In genomic region chr11:10604340-10604748, GRCh38 we compare ENCODE assay signal across 12 cellular contexts. TPM values are rescaled to one million over a fixed set of nuclear protein-coding genes. Genes with fewer than 3 reads are reported as not detected.
DNase-seq lines count a peak whose midpoint lies in the region; ATAC-seq and TF ChIP-seq lines count a peak whose summit lies in the region.
"Had no signal": no experiment of that assay in that cellular context is flagged by ENCODE, and none has a peak within 500 bp of the region (broad histone marks: within the 10 kb centered on the region; RNA-seq: fewer than 3 reads in every experiment).

No MANE protein-coding gene starts in this region.

- H3K27ac ChIP-seq in SK-N-MC (peak overlapping the region; percentile 100), ovary (peak overlapping the region; percentile 32 to 68)

- peaks cover 13% of the 10 kb centered on the region for H3K27me3 Mint-ChIP-seq in activated T-cell treated with anti-CD3 and anti-CD28 coated beads, Interleukin-2, amount 50 U/mL, for 72 hours (ENCODE audit: low read depth)

- TF ChIP-seq EP300 in ovary (IDR thresholded peaks at IDR 0.05) = no peak

- no peaks in the 10 kb centered on the region for H3K36me3 Mint-ChIP-seq in activated T-cell treated with anti-CD3 and anti-CD28 coated beads, Interleukin-2, amount 50 U/mL, for 72 hours (ENCODE audit: insufficient read depth in 2 of 2)

- TF ChIP-seq CTCF in fibroblast of villous mesenchyme (IDR thresholded peaks at IDR 0.05; ENCODE audit: insufficient read depth, low read depth, low read length) (no peak), ovary (IDR thresholded peaks at IDR 0.05) (no peak)

- no peaks in the 10 kb centered on the region for H3K9me3 ChIP-seq in SK-N-MC (ENCODE audit: low read depth, low read length)
- H3K9me3 ChIP-seq in ovary = no peaks in the 10 kb centered on the region
- H3K9me3 ChIP-seq: left lung had no signal

- no peaks in the 10 kb centered on the region for H3K27me3 ChIP-seq in ovary
- H3K27me3 ChIP-seq: left lung had no signal

- intact Hi-C loops in ovary (cut with DNase I) = no loop called here

- WGBS in ovary, 3 donors = 11 to 20% (median 14%) methylated on average over 9 of the region's 9 CpGs

- no peak for TF ChIP-seq POLR2A in ovary (IDR thresholded peaks at IDR 0.05)

- peaks cover 12% of the 10 kb centered on the region for H3K4me1 Mint-ChIP-seq in activated T-cell treated with anti-CD3 and anti-CD28 coated beads, Interleukin-2, amount 50 U/mL, for 72 hours (ENCODE audit: low read depth)

- no peak for ATAC-seq in activated T-cell treated with anti-CD3 and anti-CD28 coated beads, Interleukin-2, amount 50 U/mL, for 72 hours (replicated peaks in 1 of 2)
- ATAC-seq: left lung, SK-N-SH treated with all-trans-retinoic acid at 6 μM for 48 hours had no signal

- DNase-seq in AML-193 (lab: John Stamatoyannopoulos, UW) (peak; percentile 4 to 31), SK-N-MC (ENCODE audit: low read depth, low spot score) (no peak), fibroblast of villous mesenchyme (ENCODE audit: low read depth) (peak; percentile 87), ovary (peak; percentile 46 to 73 (median 69)), NCI-H510A (lab: John Stamatoyannopoulos, UW) (no peak), ureter (ENCODE audit: low spot score) (no peak)
- DNase-seq in activated T-cell treated with anti-CD3 and anti-CD28 coated beads, Interleukin-2, amount 50 U/mL, for 72 hours = no peak
- DNase-seq in effector CD8-positive, alpha-beta T cell (lab: John Stamatoyannopoulos, UW) = no peak
- DNase-seq: NCI-H2029 treated with DMSO at 0.1 percent for 48 hours; stimulated activated CD4-positive, alpha-beta T cell treated with anti-CD3 and anti-CD28 coated beads, Interleukin-4, amount 100 ng/mL, for 24 hours had no signal

- H3K9me3 Mint-ChIP-seq in activated T-cell treated with anti-CD3 and anti-CD28 coated beads, Interleukin-2, amount 50 U/mL, for 72 hours = no peaks in the 10 kb centered on the region

- H3K4me3 Mint-ChIP-seq in activated T-cell treated with anti-CD3 and anti-CD28 coated beads, Interleukin-2, amount 50 U/mL, for 72 hours = no peak overlapping the region

- H3K4me3 ChIP-seq in SK-N-MC (no peak overlapping the region), fibroblast of villous mesenchyme (ENCODE audit: low read depth, low read length) (no peak overlapping the region), ovary (no peak overlapping the region)
- H3K4me3 ChIP-seq: left lung had no signal

- peak overlapping the region; percentile 39 for H3K9ac ChIP-seq in SK-N-MC (ENCODE audit: insufficient read length)

- H3K4me1 ChIP-seq in ovary (ENCODE audit: insufficient read depth) = peaks cover 15% of the 10 kb centered on the region

- H3K27ac Mint-ChIP-seq in activated T-cell treated with anti-CD3 and anti-CD28 coated beads, Interleukin-2, amount 50 U/mL, for 72 hours = no peak overlapping the region

- H3K36me3 ChIP-seq in SK-N-MC (ENCODE audit: insufficient read depth, low read length) (no peaks in the 10 kb centered on the region), ovary (no peaks in the 10 kb centered on the region)
- H3K36me3 ChIP-seq: left lung had no signal

RNA-seq across cellular contexts. Expression of gene LYVE1, which starts 35.9 kb away (rescaled TPM):
- total RNA-seq in fibroblast of villous mesenchyme = under 0.01 TPM in 1 of 2 replicates, not detected in the other
- total RNA-seq in ovary = 10 to 100 TPM; 19.0 to 49.9 (median 34.5) TPM
- polyA plus RNA-seq in ovary = 100 to 1,000 TPM in 1 of 2 donors, 10 to 100 TPM in 1; 22.9 to 159 TPM
- not detected for total RNA-seq in activated T-cell treated with anti-CD3 and anti-CD28 coated beads, Interleukin-2, amount 50 U/mL, for 72 hours
- 30.8 TPM for total RNA-seq in ureter

Comparison
In these comparisons a context has a peak if more than half of its experiments do, and no peak if none do; other contexts are left out.
1. DNase-seq: peak in AML-193 (2 of 2), fibroblast of villous mesenchyme (single experiment) and ovary (5 of 5); none in SK-N-MC (single experiment), activated T-cell treated with anti-CD3 and anti-CD28 coated beads, Interleukin-2, amount 50 U/mL, for 72 hours (0 of 2), NCI-H510A (single experiment), ureter (single experiment) and effector CD8-positive, alpha-beta T cell (single experiment).
2. RNA of gene LYVE1, which starts 35.9 kb away (total RNA-seq): 19.0 to 49.9 TPM in ovary and 30.8 TPM in ureter (single experiment); under 0.01 TPM in fibroblast of villous mesenchyme and not detected in activated T-cell treated with anti-CD3 and anti-CD28 coated beads, Interleukin-2, amount 50 U/mL, for 72 hours; every median in the first group is over 10 times any median in the second.